In the genomic region with DNA sequence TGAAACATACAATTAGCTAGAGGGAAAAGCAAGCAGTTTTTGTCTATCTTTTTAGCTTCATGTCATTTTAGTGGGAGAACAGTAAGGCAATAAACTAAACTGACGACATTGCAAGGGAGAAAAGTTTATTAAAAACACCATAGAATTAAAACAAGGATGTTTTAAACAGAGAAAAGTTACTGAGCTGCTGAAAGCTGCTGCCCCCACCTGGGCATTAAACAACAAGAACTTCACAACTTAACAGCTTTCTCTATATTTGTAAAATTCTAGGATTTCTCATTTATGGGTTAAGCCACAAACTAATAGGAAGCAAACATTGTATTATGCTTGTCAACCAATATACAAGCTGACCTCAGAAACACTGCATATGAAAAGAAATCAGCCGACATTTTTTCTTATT, we compare ENCODE assay signal across 2 cellular contexts.
TF ChIP-seq lines count a peak whose summit lies in the region.

No MANE protein-coding gene starts in this region.

TF ChIP-seq in liver, 16 proteins besides CTCF, POLR2A, EP300 and RAD21 (continued from another document):
- TF ChIP-seq, protein P1, sequence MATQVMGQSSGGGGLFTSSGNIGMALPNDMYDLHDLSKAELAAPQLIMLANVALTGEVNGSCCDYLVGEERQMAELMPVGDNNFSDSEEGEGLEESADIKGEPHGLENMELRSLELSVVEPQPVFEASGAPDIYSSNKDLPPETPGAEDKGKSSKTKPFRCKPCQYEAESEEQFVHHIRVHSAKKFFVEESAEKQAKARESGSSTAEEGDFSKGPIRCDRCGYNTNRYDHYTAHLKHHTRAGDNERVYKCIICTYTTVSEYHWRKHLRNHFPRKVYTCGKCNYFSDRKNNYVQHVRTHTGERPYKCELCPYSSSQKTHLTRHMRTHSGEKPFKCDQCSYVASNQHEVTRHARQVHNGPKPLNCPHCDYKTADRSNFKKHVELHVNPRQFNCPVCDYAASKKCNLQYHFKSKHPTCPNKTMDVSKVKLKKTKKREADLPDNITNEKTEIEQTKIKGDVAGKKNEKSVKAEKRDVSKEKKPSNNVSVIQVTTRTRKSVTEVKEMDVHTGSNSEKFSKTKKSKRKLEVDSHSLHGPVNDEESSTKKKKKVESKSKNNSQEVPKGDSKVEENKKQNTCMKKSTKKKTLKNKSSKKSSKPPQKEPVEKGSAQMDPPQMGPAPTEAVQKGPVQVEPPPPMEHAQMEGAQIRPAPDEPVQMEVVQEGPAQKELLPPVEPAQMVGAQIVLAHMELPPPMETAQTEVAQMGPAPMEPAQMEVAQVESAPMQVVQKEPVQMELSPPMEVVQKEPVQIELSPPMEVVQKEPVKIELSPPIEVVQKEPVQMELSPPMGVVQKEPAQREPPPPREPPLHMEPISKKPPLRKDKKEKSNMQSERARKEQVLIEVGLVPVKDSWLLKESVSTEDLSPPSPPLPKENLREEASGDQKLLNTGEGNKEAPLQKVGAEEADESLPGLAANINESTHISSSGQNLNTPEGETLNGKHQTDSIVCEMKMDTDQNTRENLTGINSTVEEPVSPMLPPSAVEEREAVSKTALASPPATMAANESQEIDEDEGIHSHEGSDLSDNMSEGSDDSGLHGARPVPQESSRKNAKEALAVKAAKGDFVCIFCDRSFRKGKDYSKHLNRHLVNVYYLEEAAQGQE (IDR thresholded peaks at IDR 0.05), result no peak
- TF ChIP-seq TAF1 (conservative IDR thresholded peaks at IDR 0.05) (no peak), SP1 (IDR thresholded peaks at IDR 0.05) (no peak)

TF ChIP-seq in HepG2, 621 proteins besides CTCF, POLR2A, EP300 and RAD21 (continued from another document):
- TF ChIP-seq, protein P2, sequence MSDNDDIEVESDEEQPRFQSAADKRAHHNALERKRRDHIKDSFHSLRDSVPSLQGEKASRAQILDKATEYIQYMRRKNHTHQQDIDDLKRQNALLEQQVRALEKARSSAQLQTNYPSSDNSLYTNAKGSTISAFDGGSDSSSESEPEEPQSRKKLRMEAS (IDR thresholded peaks at IDR 0.05), result no peak
- TF ChIP-seq, protein P3, sequence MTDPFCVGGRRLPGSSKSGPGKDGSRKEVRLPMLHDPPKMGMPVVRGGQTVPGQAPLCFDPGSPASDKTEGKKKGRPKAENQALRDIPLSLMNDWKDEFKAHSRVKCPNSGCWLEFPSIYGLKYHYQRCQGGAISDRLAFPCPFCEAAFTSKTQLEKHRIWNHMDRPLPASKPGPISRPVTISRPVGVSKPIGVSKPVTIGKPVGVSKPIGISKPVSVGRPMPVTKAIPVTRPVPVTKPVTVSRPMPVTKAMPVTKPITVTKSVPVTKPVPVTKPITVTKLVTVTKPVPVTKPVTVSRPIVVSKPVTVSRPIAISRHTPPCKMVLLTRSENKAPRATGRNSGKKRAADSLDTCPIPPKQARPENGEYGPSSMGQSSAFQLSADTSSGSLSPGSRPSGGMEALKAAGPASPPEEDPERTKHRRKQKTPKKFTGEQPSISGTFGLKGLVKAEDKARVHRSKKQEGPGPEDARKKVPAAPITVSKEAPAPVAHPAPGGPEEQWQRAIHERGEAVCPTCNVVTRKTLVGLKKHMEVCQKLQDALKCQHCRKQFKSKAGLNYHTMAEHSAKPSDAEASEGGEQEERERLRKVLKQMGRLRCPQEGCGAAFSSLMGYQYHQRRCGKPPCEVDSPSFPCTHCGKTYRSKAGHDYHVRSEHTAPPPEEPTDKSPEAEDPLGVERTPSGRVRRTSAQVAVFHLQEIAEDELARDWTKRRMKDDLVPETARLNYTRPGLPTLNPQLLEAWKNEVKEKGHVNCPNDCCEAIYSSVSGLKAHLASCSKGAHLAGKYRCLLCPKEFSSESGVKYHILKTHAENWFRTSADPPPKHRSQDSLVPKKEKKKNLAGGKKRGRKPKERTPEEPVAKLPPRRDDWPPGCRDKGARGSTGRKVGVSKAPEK (CRISPR knock-in tag; IDR thresholded peaks at IDR 0.05; ENCODE audit: borderline replicate concordance), result no peak
- TF ChIP-seq, protein P4, sequence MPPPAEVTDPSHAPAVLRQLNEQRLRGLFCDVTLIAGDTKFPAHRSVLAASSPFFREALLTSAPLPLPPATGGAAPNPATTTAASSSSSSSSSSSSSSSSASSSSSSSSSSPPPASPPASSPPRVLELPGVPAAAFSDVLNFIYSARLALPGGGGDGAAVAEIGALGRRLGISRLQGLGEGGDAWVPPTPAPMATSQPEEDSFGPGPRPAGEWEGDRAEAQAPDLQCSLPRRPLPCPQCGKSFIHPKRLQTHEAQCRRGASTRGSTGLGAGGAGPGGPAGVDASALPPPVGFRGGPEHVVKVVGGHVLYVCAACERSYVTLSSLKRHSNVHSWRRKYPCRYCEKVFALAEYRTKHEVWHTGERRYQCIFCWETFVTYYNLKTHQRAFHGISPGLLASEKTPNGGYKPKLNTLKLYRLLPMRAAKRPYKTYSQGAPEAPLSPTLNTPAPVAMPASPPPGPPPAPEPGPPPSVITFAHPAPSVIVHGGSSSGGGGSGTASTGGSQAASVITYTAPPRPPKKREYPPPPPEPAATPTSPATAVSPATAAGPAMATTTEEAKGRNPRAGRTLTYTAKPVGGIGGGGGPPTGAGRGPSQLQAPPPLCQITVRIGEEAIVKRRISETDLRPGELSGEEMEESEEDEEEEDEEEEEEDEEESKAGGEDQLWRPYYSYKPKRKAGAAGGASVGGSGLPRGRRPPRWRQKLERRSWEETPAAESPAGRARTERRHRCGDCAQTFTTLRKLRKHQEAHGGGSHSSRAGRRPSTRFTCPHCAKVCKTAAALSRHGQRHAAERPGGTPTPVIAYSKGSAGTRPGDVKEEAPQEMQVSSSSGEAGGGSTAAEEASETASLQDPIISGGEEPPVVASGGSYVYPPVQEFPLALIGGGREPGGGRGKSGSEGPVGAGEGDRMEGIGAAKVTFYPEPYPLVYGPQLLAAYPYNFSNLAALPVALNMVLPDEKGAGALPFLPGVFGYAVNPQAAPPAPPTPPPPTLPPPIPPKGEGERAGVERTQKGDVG (CRISPR knock-in tag; IDR thresholded peaks at IDR 0.05; ENCODE audit: borderline replicate concordance), result no peak
- TF ChIP-seq ZMYM4 (CRISPR knock-in tag; IDR thresholded peaks at IDR 0.05), result no peak
- no peak for TF ChIP-seq RELA (CRISPR knock-in tag; IDR thresholded peaks at IDR 0.05)
- no peak for TF ChIP-seq POGZ (CRISPR knock-in tag; IDR thresholded peaks at IDR 0.05)
- TF ChIP-seq, protein P5, sequence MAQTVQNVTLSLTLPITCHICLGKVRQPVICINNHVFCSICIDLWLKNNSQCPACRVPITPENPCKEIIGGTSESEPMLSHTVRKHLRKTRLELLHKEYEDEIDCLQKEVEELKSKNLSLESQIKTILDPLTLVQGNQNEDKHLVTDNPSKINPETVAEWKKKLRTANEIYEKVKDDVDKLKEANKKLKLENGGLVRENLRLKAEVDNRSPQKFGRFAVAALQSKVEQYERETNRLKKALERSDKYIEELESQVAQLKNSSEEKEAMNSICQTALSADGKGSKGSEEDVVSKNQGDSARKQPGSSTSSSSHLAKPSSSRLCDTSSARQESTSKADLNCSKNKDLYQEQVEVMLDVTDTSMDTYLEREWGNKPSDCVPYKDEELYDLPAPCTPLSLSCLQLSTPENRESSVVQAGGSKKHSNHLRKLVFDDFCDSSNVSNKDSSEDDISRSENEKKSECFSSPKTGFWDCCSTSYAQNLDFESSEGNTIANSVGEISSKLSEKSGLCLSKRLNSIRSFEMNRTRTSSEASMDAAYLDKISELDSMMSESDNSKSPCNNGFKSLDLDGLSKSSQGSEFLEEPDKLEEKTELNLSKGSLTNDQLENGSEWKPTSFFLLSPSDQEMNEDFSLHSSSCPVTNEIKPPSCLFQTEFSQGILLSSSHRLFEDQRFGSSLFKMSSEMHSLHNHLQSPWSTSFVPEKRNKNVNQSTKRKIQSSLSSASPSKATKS (CRISPR knock-in tag; IDR thresholded peaks at IDR 0.05), result no peak
- TF ChIP-seq, protein P6, sequence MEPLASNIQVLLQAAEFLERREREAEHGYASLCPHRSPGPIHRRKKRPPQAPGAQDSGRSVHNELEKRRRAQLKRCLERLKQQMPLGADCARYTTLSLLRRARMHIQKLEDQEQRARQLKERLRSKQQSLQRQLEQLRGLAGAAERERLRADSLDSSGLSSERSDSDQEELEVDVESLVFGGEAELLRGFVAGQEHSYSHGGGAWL (CRISPR knock-in tag; IDR thresholded peaks at IDR 0.05), result no peak
